ENCODE assay signal across 16 cellular contexts in the genomic region with DNA sequence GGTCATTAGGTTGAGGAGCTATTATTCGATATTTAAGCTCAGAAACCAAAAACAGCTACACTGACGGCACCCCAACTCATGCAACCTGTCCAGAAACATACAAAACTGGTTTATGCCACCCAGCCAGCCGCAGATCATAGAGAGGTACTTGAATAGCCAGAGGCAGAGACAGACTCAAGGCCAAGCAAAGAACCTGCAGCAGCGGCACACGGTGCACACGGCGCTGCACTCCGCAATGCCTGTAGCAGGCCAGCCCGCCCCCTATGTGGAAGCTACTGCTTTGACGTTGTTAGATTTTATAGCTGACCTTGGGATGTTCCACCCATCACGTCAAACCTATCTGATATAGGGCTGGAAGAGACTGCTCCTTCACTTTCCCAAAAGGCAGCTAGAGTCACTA. TPM values are rescaled to one million over a fixed set of nuclear protein-coding genes. Genes with fewer than 3 reads are reported as not detected.
A peak's percentile ranks its signal among the peaks of the same experiment; 100 is the strongest.
DNase-seq lines count a peak whose midpoint lies in the region; ATAC-seq and TF ChIP-seq lines count a peak whose summit lies in the region.
"Had no signal": no experiment of that assay in that cellular context is flagged by ENCODE, and none has a peak within 500 bp of the region (broad histone marks: within the 10 kb centered on the region; RNA-seq: fewer than 3 reads in every experiment).

No MANE protein-coding gene starts in this region.

- peaks cover 28% of the 10 kb centered on the region for H3K36me3 Mint-ChIP-seq in CD4-positive, CD25-positive, alpha-beta regulatory T cell
- peaks cover 11% of the 10 kb centered on the region for H3K36me3 Mint-ChIP-seq in T-helper 17 cell (ENCODE audit: low read depth)

- no peaks in the 10 kb centered on the region for H3K9me2 ChIP-seq in MM.1S (replicated peaks; ENCODE audit: insufficient read depth, low read length)

- H3K4me2 ChIP-seq in BLaER1 (peak overlapping the region; percentile 83), MM.1S (ENCODE audit: low read depth, low read length) (no peak overlapping the region)

- H3K79me2 ChIP-seq in MM.1S (ENCODE audit: low read length) = no peaks in the 10 kb centered on the region

- H3K4me3 ChIP-seq in BLaER1 (no peak overlapping the region), lung (no peak overlapping the region), stomach (no peak overlapping the region), MM.1S (ENCODE audit: low read length) (no peak overlapping the region)
- H3K4me3 ChIP-seq in CD4-positive, CD25-positive, alpha-beta regulatory T cell (ENCODE audit: low read depth, low read length) = peak overlapping the region; percentile 58
- H3K4me3 ChIP-seq: ovary had no signal

- intact Hi-C loops in stomach (cut with DNase I; ENCODE audit: low total_unique reads) = loop anchor here (10.0 kb wide), 1 partner anchor 309 kb away; a partner anchor contains a TSS

- no peak for TF ChIP-seq EP300 in stomach (IDR thresholded peaks at IDR 0.05)

- no peaks in the 10 kb centered on the region for H3F3A ChIP-seq in MM.1S (ENCODE audit: insufficient read depth, low read length)

- TF ChIP-seq CTCF in lung (IDR thresholded peaks at IDR 0.05; ENCODE audit: control extremely low read depth, extremely low read depth) (no peak), stomach (IDR thresholded peaks at IDR 0.05) (no peak), MM.1S (IDR thresholded peaks at IDR 0.05; ENCODE audit: low read length) (no peak)

- no peaks in the 10 kb centered on the region for H3K9me3 Mint-ChIP-seq in CD4-positive, CD25-positive, alpha-beta regulatory T cell
- H3K9me3 Mint-ChIP-seq: central memory CD8-positive, alpha-beta T cell; T-helper 2 cell treated with Interferon-gamma antibody and Interleukin-4, amounts not matched to agents 5 μg/mL and 100 μg/mL, for 36 hours had no signal

- H3K27ac ChIP-seq in BLaER1 = peak overlapping the region; percentile 11; the same call in 1 of the 2 replicates
- peak overlapping the region; percentile 56 for H3K27ac ChIP-seq in CD4-positive, CD25-positive, alpha-beta regulatory T cell (ENCODE audit: insufficient read depth, low read length, poor library complexity, severe bottlenecking)
- H3K27ac ChIP-seq in lung (ENCODE audit: low read depth in 1 of 2, low read length in 1 of 2) = no peak overlapping the region
- no peak overlapping the region for H3K27ac ChIP-seq in stomach
- H3K27ac ChIP-seq in MM.1S (ENCODE audit: low read length) = no peak overlapping the region
- H3K27ac ChIP-seq: ovary, tibial artery had no signal

- no peak for DNase-seq in CD4-positive, CD25-positive, alpha-beta regulatory T cell
- DNase-seq in T-helper 17 cell (no peak), lung (ENCODE audit: low spot score) (no peak), GDM1 (lab: John Stamatoyannopoulos, UW) (no peak), stomach (no peak), MM.1S (no peak)
- DNase-seq: SIG-M5 had no signal

- H3K27me3 ChIP-seq in BLaER1 = no peaks in the 10 kb centered on the region
- no peaks in the 10 kb centered on the region for H3K27me3 ChIP-seq in CD4-positive, CD25-positive, alpha-beta regulatory T cell (ENCODE audit: control insufficient read depth, insufficient read depth, low read length)
- H3K27me3 ChIP-seq in lung (ENCODE audit: control insufficient read depth, insufficient read depth) = no peaks in the 10 kb centered on the region
- H3K27me3 ChIP-seq in stomach = no peaks in the 10 kb centered on the region
- H3K27me3 ChIP-seq in MM.1S (replicated peaks; ENCODE audit: insufficient read depth, low read length) = no peaks in the 10 kb centered on the region
- H3K27me3 ChIP-seq: adrenal gland, ovary, tibial artery had no signal

- H4K20me1 ChIP-seq in BLaER1 = no peaks in the 10 kb centered on the region
- no peaks in the 10 kb centered on the region for H4K20me1 ChIP-seq in MM.1S (ENCODE audit: insufficient read depth, low read length)

- no peaks in the 10 kb centered on the region for H3K36me3 ChIP-seq in BLaER1
- H3K36me3 ChIP-seq in CD4-positive, CD25-positive, alpha-beta regulatory T cell (ENCODE audit: control insufficient read depth, insufficient read depth, low read length) = peaks cover 12% of the 10 kb centered on the region
- H3K36me3 ChIP-seq in lung (ENCODE audit: control insufficient read depth in 2 of 2, insufficient read depth in 2 of 2, low read length in 2 of 2) = no peaks in the 10 kb centered on the region
- no peaks in the 10 kb centered on the region for H3K36me3 ChIP-seq in stomach
- H3K36me3 ChIP-seq in MM.1S (replicated peaks; ENCODE audit: insufficient read depth, low read length) = no peaks in the 10 kb centered on the region
- H3K36me3 ChIP-seq: adrenal gland, ovary, tibial artery had no signal

- no peak overlapping the region for H3K9ac ChIP-seq in BLaER1
- H3K9ac ChIP-seq in MM.1S (ENCODE audit: low read length) = no peak overlapping the region

- no peaks in the 10 kb centered on the region for H3K27me3 Mint-ChIP-seq in CD4-positive, CD25-positive, alpha-beta regulatory T cell
- no peaks in the 10 kb centered on the region for H3K27me3 Mint-ChIP-seq in T-helper 17 cell
- H3K27me3 Mint-ChIP-seq: central memory CD8-positive, alpha-beta T cell had no signal

- no peak for ATAC-seq in CD4-positive, CD25-positive, alpha-beta regulatory T cell (ENCODE audit: low read depth in 2 of 2)
- ATAC-seq in T-helper 17 cell (no peak), lung (ENCODE audit: insufficient read depth, low FRiP score) (peak; percentile 41)

- H3K9me3 ChIP-seq in BLaER1 (no peaks in the 10 kb centered on the region; the same call in 1 of the 2 replicates), T-helper 17 cell (ENCODE audit: control insufficient read depth, low read length, poor library complexity, severe bottlenecking) (no peaks in the 10 kb centered on the region), lung (ENCODE audit: control insufficient read depth in 2 of 2, insufficient read depth in 1 of 2, low read length in 1 of 2) (no peaks in the 10 kb centered on the region), stomach (no peaks in the 10 kb centered on the region), MM.1S (replicated peaks; ENCODE audit: insufficient read depth, low read length) (no peaks in the 10 kb centered on the region)
- no peaks in the 10 kb centered on the region for H3K9me3 ChIP-seq in CD4-positive, CD25-positive, alpha-beta regulatory T cell (ENCODE audit: control insufficient read depth in 2 of 2, low read length in 2 of 2)
- H3K9me3 ChIP-seq: adrenal gland, ovary, tibial artery had no signal

- peaks cover 19 to 90% (median 61%) of the 10 kb centered on the region in 4 donors for H3K4me1 Mint-ChIP-seq in CD4-positive, CD25-positive, alpha-beta regulatory T cell
- peaks cover 53% of the 10 kb centered on the region for H3K4me1 Mint-ChIP-seq in T-helper 17 cell

- 72 to 89% methylated on average over 11 of the region's 11 CpGs for WGBS in lung, 2 donors
- 72 to 81% (median 78%) methylated on average over 11 of the region's 11 CpGs for WGBS in stomach, 5 donors

- peak overlapping the region; percentile 34 to 83 (median 58) for H3K4me3 Mint-ChIP-seq in CD4-positive, CD25-positive, alpha-beta regulatory T cell
- no peak overlapping the region for H3K4me3 Mint-ChIP-seq in T-helper 17 cell

- TF ChIP-seq POLR2A in stomach (IDR thresholded peaks at IDR 0.05) = no peak

- H2AFZ ChIP-seq in MM.1S (ENCODE audit: low read length) = no peak overlapping the region

- H3K4me1 ChIP-seq in BLaER1 (peaks cover 75% of the 10 kb centered on the region), lung (ENCODE audit: control insufficient read depth in 2 of 2, insufficient read depth in 2 of 2, low read length in 2 of 2) (peaks cover 0 to 8% of the 10 kb centered on the region in 2 donors), stomach (peaks cover 7 to 27% (median 23%) of the 10 kb centered on the region in 4 donors), MM.1S (ENCODE audit: low read length) (0 out of 2 replicates have a peak, but pooled peaks cover 6% of the 10 kb centered on the region)
- H3K4me1 ChIP-seq in CD4-positive, CD25-positive, alpha-beta regulatory T cell (ENCODE audit: control insufficient read depth, insufficient read depth, low read length, poor library complexity, severe bottlenecking) = peaks cover 44% of the 10 kb centered on the region

- peak overlapping the region; percentile 88 to 98 (median 93) for H3K27ac Mint-ChIP-seq in CD4-positive, CD25-positive, alpha-beta regulatory T cell
- peak overlapping the region; percentile 83 for H3K27ac Mint-ChIP-seq in T-helper 17 cell
- H3K27ac Mint-ChIP-seq: T-helper 2 cell treated with Interferon-gamma antibody and Interleukin-4, amounts not matched to agents 5 μg/mL and 100 μg/mL, for 36 hours had no signal

RNA-seq across cellular contexts. Expression of a gene that starts 11.9 kb away (rescaled TPM):
- 25.9 TPM for total RNA-seq in CD4-positive, CD25-positive, alpha-beta regulatory T cell
- polyA plus RNA-seq in CD4-positive, CD25-positive, alpha-beta regulatory T cell = 10 to 100 TPM; 31.3 to 42.9 (median 35.4) TPM
- 10 to 100 TPM; 18.1 to 23.1 TPM for total RNA-seq in T-helper 17 cell
- total RNA-seq in lung = 10 to 100 TPM in 1 of 2 donors, 1 to 10 TPM in 1; 8.5 to 14.1 TPM
- polyA plus RNA-seq in lung = 10 to 100 TPM in 1 of 2 donors, 1 to 10 TPM in 1; 9.8 to 17.9 TPM
- 10 to 100 TPM in 2 of 5 donors, 1 to 10 TPM in 2, not detected in 1; 4.2 to 18.1 (median 10.6) TPM for total RNA-seq in stomach
- polyA plus RNA-seq in stomach = 10 to 100 TPM; 14.1 to 27.2 (median 20.9) TPM

RNA-seq across cellular contexts. Expression of a gene that starts 29.1 kb away (rescaled TPM):
- total RNA-seq in CD4-positive, CD25-positive, alpha-beta regulatory T cell = 3.3 TPM
- polyA plus RNA-seq in CD4-positive, CD25-positive, alpha-beta regulatory T cell = under 1 TPM in 3 of 4 donors, not detected in 1; 0.13 to 0.49 (median 0.16) TPM
- total RNA-seq in T-helper 17 cell (1 to 10 TPM; 1.3 to 1.7 TPM), lung (under 1 TPM; 0.09 to 0.55 TPM), stomach (under 1 TPM in 1 of 5 donors, not detected in 4; 0.37 TPM)
- polyA plus RNA-seq in lung (under 1 TPM; 0.08 to 0.09 TPM), stomach (under 1 TPM in 1 of 3 donors, not detected in 2; 0.03 TPM)
- total RNA-seq: adrenal gland, skeletal muscle tissue had no signal
- polyA plus RNA-seq: BJ had no signal

RNA-seq across cellular contexts. Expression of a gene that starts 45.9 kb away (rescaled TPM):
- total RNA-seq in CD4-positive, CD25-positive, alpha-beta regulatory T cell = not detected
- polyA plus RNA-seq in CD4-positive, CD25-positive, alpha-beta regulatory T cell = not detected
- not detected for total RNA-seq in T-helper 17 cell
- total RNA-seq in lung = not detected
- not detected for polyA plus RNA-seq in lung
- not detected for total RNA-seq in stomach
- polyA plus RNA-seq in stomach = not detected
- total RNA-seq: adrenal gland, left cardiac atrium, ovary, skeletal muscle tissue had no signal
- polyA plus RNA-seq: adrenal gland, BJ, ovary had no signal

Comparison
In these comparisons a context has a peak if more than half of its experiments do, and no peak if none do; other contexts are left out.
1. H3K27ac ChIP-seq: peak in BLaER1 (single experiment) and CD4-positive, CD25-positive, alpha-beta regulatory T cell (single experiment); none in lung (0 of 2), stomach (0 of 5) and MM.1S (single experiment).